ENCODE assay signal across 35 cellular contexts in the genomic region with DNA sequence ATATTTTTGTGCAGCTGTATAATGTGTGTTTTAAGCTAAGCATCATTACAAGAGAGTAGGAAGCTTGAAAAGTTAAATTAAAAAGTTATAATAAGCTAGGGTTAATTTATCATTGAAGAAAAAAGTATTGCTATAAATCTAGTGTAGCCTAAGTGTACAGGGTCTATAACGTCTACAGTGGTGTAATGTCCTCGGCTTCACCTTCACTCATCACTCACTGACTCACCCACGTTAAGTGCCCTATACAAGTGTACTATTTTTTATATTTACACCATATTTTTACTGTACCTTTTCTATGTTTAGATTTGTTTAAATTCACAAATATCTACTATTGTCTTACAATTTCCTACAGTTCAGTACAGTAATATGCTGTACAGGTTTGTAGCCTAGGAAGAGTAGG.
"Had no signal": no experiment of that assay in that cellular context is flagged by ENCODE, and none has a peak within 500 bp of the region (broad histone marks: within the 10 kb centered on the region; RNA-seq: fewer than 3 reads in every experiment).

No MANE protein-coding gene starts in this region.

- H3K27me3 Mint-ChIP-seq: activated B cell treated with CpG ODN at 0.5 μM for 24 hours; activated CD4-positive, alpha-beta memory T cell treated with anti-CD3 and anti-CD28 coated beads for 36 hours; activated CD4-positive, alpha-beta T cell treated with anti-CD3 and anti-CD28 coated beads, Interleukin-2, amount 10 ng/mL, durations not matched to agents 24 days and 14 days; activated naive CD8-positive, alpha-beta T cell treated with anti-CD3 and anti-CD28 coated beads for 36 hours; activated T-helper 17 cell treated with anti-CD3 and anti-CD28 coated beads, Interleukin-2, amount 50 U/mL, for 72 hours had no signal

- ATAC-seq: activated naive CD4-positive, alpha-beta T cell treated with anti-CD3 and anti-CD28 coated beads, Interleukin-2, amount 50 U/mL, for 72 hours; activated T-cell treated with anti-CD3 and anti-CD28 coated beads, Interleukin-2, amount 50 U/mL, for 4 hours; activated T-cell treated with anti-CD3 and anti-CD28 coated beads, Interleukin-2, amount 50 U/mL, for 72 hours; activated T-helper 17 cell treated with anti-CD3 and anti-CD28 coated beads, Interleukin-2, amount 50 U/mL, for 72 hours; body of pancreas had no signal

- H3K4me3 ChIP-seq: adrenal gland, body of pancreas, breast epithelium had no signal

- H3K36me3 ChIP-seq: adrenal gland, brain microvascular endothelial cell, breast epithelium had no signal

- H3K9me3 Mint-ChIP-seq: activated B cell treated with CpG ODN at 0.5 μM for 24 hours; activated CD4-positive, alpha-beta memory T cell treated with anti-CD3 and anti-CD28 coated beads for 36 hours; activated CD4-positive, alpha-beta T cell treated with anti-CD3 and anti-CD28 coated beads, Interleukin-2, amount 10 ng/mL, durations not matched to agents 24 days and 14 days; activated naive CD4-positive, alpha-beta T cell treated with anti-CD3 and anti-CD28 coated beads for 36 hours; activated naive CD4-positive, alpha-beta T cell treated with anti-CD3 and anti-CD28 coated beads, Interleukin-2, amount 50 U/mL, for 72 hours; activated naive CD8-positive, alpha-beta T cell treated with anti-CD3 and anti-CD28 coated beads for 36 hours; activated T-cell treated with anti-CD3 and anti-CD28 coated beads, Interleukin-2, amount 50 U/mL, for 4 hours; activated T-cell treated with anti-CD3 and anti-CD28 coated beads, Interleukin-2, amount 50 U/mL, for 72 hours; activated T-helper 1 cell treated with anti-CD3 and anti-CD28 coated beads, Interleukin-12 subunit alpha, Interleukin-12 subunit beta, Interleukin-2, Interleukin-4 antibody, amounts not matched to agents 30 ng/mL and 10 ng/mL and 1 ng/mL, durations not matched to agents 14 hours and 24 hours and 36 hours; activated T-helper 17 cell treated with anti-CD3 and anti-CD28 coated beads, Interleukin-2, amount 50 U/mL, for 72 hours; T-helper 1 cell treated with Interleukin-12 subunit alpha and Interleukin-12 subunit beta and Interleukin-4 antibody, amounts not matched to agents 30 μg/mL and 1 μg/mL, for 36 hours; T-helper 2 cell treated with Interferon-gamma antibody and Interleukin-4, amounts not matched to agents 5 μg/mL and 100 μg/mL, for 36 hours had no signal

- H3K4me3 Mint-ChIP-seq: activated B cell treated with CpG ODN at 0.5 μM for 24 hours; activated CD4-positive, alpha-beta memory T cell treated with anti-CD3 and anti-CD28 coated beads for 36 hours; activated CD4-positive, alpha-beta T cell treated with anti-CD3 and anti-CD28 coated beads, Interleukin-2, amount 10 ng/mL, durations not matched to agents 24 days and 14 days; activated naive CD4-positive, alpha-beta T cell treated with anti-CD3 and anti-CD28 coated beads for 36 hours; activated naive CD8-positive, alpha-beta T cell treated with anti-CD3 and anti-CD28 coated beads for 36 hours; activated T-cell treated with anti-CD3 and anti-CD28 coated beads, Interleukin-2, amount 50 U/mL, for 4 hours; activated T-cell treated with anti-CD3 and anti-CD28 coated beads, Interleukin-2, amount 50 U/mL, for 72 hours; activated T-helper 1 cell treated with anti-CD3 and anti-CD28 coated beads, Interleukin-12 subunit alpha, Interleukin-12 subunit beta, Interleukin-2, Interleukin-4 antibody, amounts not matched to agents 30 ng/mL and 10 ng/mL and 1 ng/mL, durations not matched to agents 14 hours and 24 hours and 36 hours; activated T-helper 17 cell treated with anti-CD3 and anti-CD28 coated beads, Interleukin-2, amount 50 U/mL, for 72 hours; T-helper 1 cell treated with Interleukin-12 subunit alpha and Interleukin-12 subunit beta and Interleukin-4 antibody, amounts not matched to agents 30 μg/mL and 1 μg/mL, for 36 hours; T-helper 2 cell treated with Interferon-gamma antibody and Interleukin-4, amounts not matched to agents 5 μg/mL and 100 μg/mL, for 36 hours had no signal

- H3K9me3 ChIP-seq: adrenal gland, body of pancreas, breast epithelium had no signal

- H3K27ac Mint-ChIP-seq: activated B cell treated with CpG ODN at 0.5 μM for 24 hours; activated CD4-positive, alpha-beta memory T cell treated with anti-CD3 and anti-CD28 coated beads for 36 hours; activated CD4-positive, alpha-beta T cell treated with anti-CD3 and anti-CD28 coated beads, Interleukin-2, amount 10 ng/mL, durations not matched to agents 24 days and 14 days; activated naive CD4-positive, alpha-beta T cell treated with anti-CD3 and anti-CD28 coated beads for 36 hours; activated naive CD4-positive, alpha-beta T cell treated with anti-CD3 and anti-CD28 coated beads, Interleukin-2, amount 50 U/mL, for 72 hours; activated naive CD8-positive, alpha-beta T cell treated with anti-CD3 and anti-CD28 coated beads for 36 hours; activated T-cell treated with anti-CD3 and anti-CD28 coated beads, Interleukin-2, amount 50 U/mL, for 72 hours; activated T-helper 1 cell treated with anti-CD3 and anti-CD28 coated beads, Interleukin-12 subunit alpha, Interleukin-12 subunit beta, Interleukin-2, Interleukin-4 antibody, amounts not matched to agents 30 ng/mL and 10 ng/mL and 1 ng/mL, durations not matched to agents 14 hours and 24 hours and 36 hours; activated T-helper 17 cell treated with anti-CD3 and anti-CD28 coated beads, Interleukin-2, amount 50 U/mL, for 72 hours; T-helper 1 cell treated with Interleukin-12 subunit alpha and Interleukin-12 subunit beta and Interleukin-4 antibody, amounts not matched to agents 30 μg/mL and 1 μg/mL, for 36 hours; T-helper 2 cell treated with Interferon-gamma antibody and Interleukin-4, amounts not matched to agents 5 μg/mL and 100 μg/mL, for 36 hours had no signal

- H3K4me1 ChIP-seq: adrenal gland, breast epithelium had no signal

- H3K27ac ChIP-seq: adrenal gland, body of pancreas, brain microvascular endothelial cell, breast epithelium, VCaP had no signal

- DNase-seq: activated B cell treated with CpG ODN at 0.5 μM for 24 hours; activated CD4-positive, alpha-beta memory T cell treated with anti-CD3 and anti-CD28 coated beads for 36 hours; activated CD4-positive, alpha-beta T cell treated with anti-CD3 and anti-CD28 coated beads for 4 hours; activated CD4-positive, alpha-beta T cell treated with anti-CD3 and anti-CD28 coated beads, Interleukin-2, amount 10 ng/mL, durations not matched to agents 24 days and 14 days; activated CD4-positive, alpha-beta T cell treated with anti-CD3 and anti-CD28 coated beads, Interleukin-2, amount 50 U/mL, for 1 hour; activated CD4-positive, alpha-beta T cell treated with anti-CD3 and anti-CD28 coated beads, Interleukin-2, amount 50 U/mL, for 4 hours; activated CD4-positive, CD25-positive, alpha-beta regulatory T cell treated with anti-CD3 and anti-CD28 coated beads, Interleukin-2, amount 50 U/mL, for 72 hours; activated CD8-positive, alpha-beta memory T cell treated with anti-CD3 and anti-CD28 coated beads, Interleukin-2, amount 50 U/mL, for 4 hours; activated effector memory CD4-positive, alpha-beta T cell treated with anti-CD3 and anti-CD28 coated beads, Interleukin-2, amount 50 U/mL, for 16 hours; activated gamma-delta T cell treated with Interleukin-2 at 50 U/mL for 16 hours; activated naive CD4-positive, alpha-beta T cell; activated naive CD4-positive, alpha-beta T cell treated with anti-CD3 and anti-CD28 coated beads for 36 hours; activated naive CD4-positive, alpha-beta T cell treated with anti-CD3 and anti-CD28 coated beads, Interleukin-2, amount 50 U/mL, for 16 hours; activated naive CD8-positive, alpha-beta T cell treated with anti-CD3 and anti-CD28 coated beads for 36 hours; activated T-cell treated with anti-CD3 and anti-CD28 coated beads for 4 hours; activated T-cell treated with anti-CD3 and anti-CD28 coated beads, Interleukin-2, amount 50 U/mL, for 1 hour; activated T-cell treated with anti-CD3 and anti-CD28 coated beads, Interleukin-2, amount 50 U/mL, for 4 hours; activated T-cell treated with anti-CD3 and anti-CD28 coated beads, Interleukin-2, amount 50 U/mL, for 72 hours; adrenal gland; amniotic stem cell; aorta; body of pancreas; brain microvascular endothelial cell; central memory CD4-positive, alpha-beta T cell; cerebellar nuclear complex; T-helper 1 cell; T-helper 2 cell; T-helper 9 cell had no signal

- H3K27me3 ChIP-seq: adrenal gland, body of pancreas, brain microvascular endothelial cell, breast epithelium had no signal
